In genomic region chr9:131799177-131799823, GRCh38 we compare ENCODE assay signal across 1 cellular context.
A peak's percentile ranks its signal among the peaks of the same experiment; 100 is the strongest.
TF ChIP-seq lines count a peak whose summit lies in the region.

No MANE protein-coding gene starts in this region.

TF ChIP-seq in HepG2, 621 proteins besides CTCF, POLR2A, EP300 and RAD21 (continued from another document and continues in another):
- TF ChIP-seq ZUFSP (CRISPR knock-in tag; IDR thresholded peaks at IDR 0.05; ENCODE audit: borderline replicate concordance), result no peak
- TF ChIP-seq CHCHD3 (CRISPR knock-in tag; IDR thresholded peaks at IDR 0.05), result no peak
- TF ChIP-seq ELF1 (CRISPR knock-in tag; IDR thresholded peaks at IDR 0.05), result peak; percentile 27; the same call in 1 of the 2 replicates
- TF ChIP-seq ZNF770 (CRISPR knock-in tag; IDR thresholded peaks at IDR 0.05), result no peak
- no peak for TF ChIP-seq ZNF768 (CRISPR knock-in tag; IDR thresholded peaks at IDR 0.05)
- no peak for TF ChIP-seq CEBPZ (IDR thresholded peaks at IDR 0.05; ENCODE audit: low read length)
- TF ChIP-seq ZNF607 (CRISPR knock-in tag; IDR thresholded peaks at IDR 0.05; ENCODE audit: borderline replicate concordance), result peak; percentile 45; the same call in 1 of the 2 replicates
- TF ChIP-seq, protein P1, sequence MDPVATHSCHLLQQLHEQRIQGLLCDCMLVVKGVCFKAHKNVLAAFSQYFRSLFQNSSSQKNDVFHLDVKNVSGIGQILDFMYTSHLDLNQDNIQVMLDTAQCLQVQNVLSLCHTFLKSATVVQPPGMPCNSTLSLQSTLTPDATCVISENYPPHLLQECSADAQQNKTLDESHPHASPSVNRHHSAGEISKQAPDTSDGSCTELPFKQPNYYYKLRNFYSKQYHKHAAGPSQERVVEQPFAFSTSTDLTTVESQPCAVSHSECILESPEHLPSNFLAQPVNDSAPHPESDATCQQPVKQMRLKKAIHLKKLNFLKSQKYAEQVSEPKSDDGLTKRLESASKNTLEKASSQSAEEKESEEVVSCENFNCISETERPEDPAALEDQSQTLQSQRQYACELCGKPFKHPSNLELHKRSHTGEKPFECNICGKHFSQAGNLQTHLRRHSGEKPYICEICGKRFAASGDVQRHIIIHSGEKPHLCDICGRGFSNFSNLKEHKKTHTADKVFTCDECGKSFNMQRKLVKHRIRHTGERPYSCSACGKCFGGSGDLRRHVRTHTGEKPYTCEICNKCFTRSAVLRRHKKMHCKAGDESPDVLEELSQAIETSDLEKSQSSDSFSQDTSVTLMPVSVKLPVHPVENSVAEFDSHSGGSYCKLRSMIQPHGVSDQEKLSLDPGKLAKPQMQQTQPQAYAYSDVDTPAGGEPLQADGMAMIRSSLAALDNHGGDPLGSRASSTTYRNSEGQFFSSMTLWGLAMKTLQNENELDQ (CRISPR knock-in tag; IDR thresholded peaks at IDR 0.05; ENCODE audit: borderline replicate concordance), result peak; percentile 96
- no peak for TF ChIP-seq ZNF34 (CRISPR knock-in tag; IDR thresholded peaks at IDR 0.05; ENCODE audit: borderline replicate concordance)
- TF ChIP-seq ZNF746 (CRISPR knock-in tag; IDR thresholded peaks at IDR 0.05), result no peak
- no peak for TF ChIP-seq ZNF337 (CRISPR knock-in tag; IDR thresholded peaks at IDR 0.05; ENCODE audit: borderline replicate concordance, low read depth)
- TF ChIP-seq ZNF547 (CRISPR knock-in tag; IDR thresholded peaks at IDR 0.05), result no peak
- peak; percentile 65 for TF ChIP-seq SAP130 (CRISPR knock-in tag; IDR thresholded peaks at IDR 0.05; ENCODE audit: low read depth)
- peak; percentile 27; the same call in 1 of the 2 replicates for TF ChIP-seq ZNF788 (CRISPR knock-in tag; IDR thresholded peaks at IDR 0.05; ENCODE audit: borderline replicate concordance)
- TF ChIP-seq SMYD3 (CRISPR knock-in tag; IDR thresholded peaks at IDR 0.05), result peak; percentile 77; the same call in 1 of the 2 replicates
- TF ChIP-seq MXD4 (CRISPR knock-in tag; IDR thresholded peaks at IDR 0.05), result no peak; the same call in 1 of the 2 replicates
- TF ChIP-seq, protein P2, sequence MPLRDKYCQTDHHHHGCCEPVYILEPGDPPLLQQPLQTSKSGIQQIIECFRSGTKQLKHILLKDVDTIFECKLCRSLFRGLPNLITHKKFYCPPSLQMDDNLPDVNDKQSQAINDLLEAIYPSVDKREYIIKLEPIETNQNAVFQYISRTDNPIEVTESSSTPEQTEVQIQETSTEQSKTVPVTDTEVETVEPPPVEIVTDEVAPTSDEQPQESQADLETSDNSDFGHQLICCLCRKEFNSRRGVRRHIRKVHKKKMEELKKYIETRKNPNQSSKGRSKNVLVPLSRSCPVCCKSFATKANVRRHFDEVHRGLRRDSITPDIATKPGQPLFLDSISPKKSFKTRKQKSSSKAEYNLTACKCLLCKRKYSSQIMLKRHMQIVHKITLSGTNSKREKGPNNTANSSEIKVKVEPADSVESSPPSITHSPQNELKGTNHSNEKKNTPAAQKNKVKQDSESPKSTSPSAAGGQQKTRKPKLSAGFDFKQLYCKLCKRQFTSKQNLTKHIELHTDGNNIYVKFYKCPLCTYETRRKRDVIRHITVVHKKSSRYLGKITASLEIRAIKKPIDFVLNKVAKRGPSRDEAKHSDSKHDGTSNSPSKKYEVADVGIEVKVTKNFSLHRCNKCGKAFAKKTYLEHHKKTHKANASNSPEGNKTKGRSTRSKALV (CRISPR knock-in tag; IDR thresholded peaks at IDR 0.05), result peak; percentile 37; the same call in 1 of the 2 replicates
- TF ChIP-seq KDM4B (CRISPR knock-in tag; IDR thresholded peaks at IDR 0.05), result no peak
- no peak for TF ChIP-seq YEATS2 (CRISPR knock-in tag; IDR thresholded peaks at IDR 0.05; ENCODE audit: borderline replicate concordance)
- TF ChIP-seq SNRNP70 (IDR thresholded peaks at IDR 0.05; ENCODE audit: low read depth, low read length), result no peak
- TF ChIP-seq ZNF367 (CRISPR knock-in tag; IDR thresholded peaks at IDR 0.05; ENCODE audit: borderline replicate concordance), result peak; percentile 79; the same call in 1 of the 2 replicates
- no peak for TF ChIP-seq SP1 (IDR thresholded peaks at IDR 0.05)
- no peak for TF ChIP-seq SP1 (CRISPR knock-in tag; IDR thresholded peaks at IDR 0.05)
- no peak for TF ChIP-seq RAD51 (IDR thresholded peaks at IDR 0.05; ENCODE audit: borderline replicate concordance)
- TF ChIP-seq ZBTB8A (CRISPR knock-in tag; IDR thresholded peaks at IDR 0.05; ENCODE audit: borderline replicate concordance, low read depth), result no peak
- TF ChIP-seq, protein P3, sequence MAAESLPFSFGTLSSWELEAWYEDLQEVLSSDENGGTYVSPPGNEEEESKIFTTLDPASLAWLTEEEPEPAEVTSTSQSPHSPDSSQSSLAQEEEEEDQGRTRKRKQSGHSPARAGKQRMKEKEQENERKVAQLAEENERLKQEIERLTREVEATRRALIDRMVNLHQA (CRISPR knock-in tag; IDR thresholded peaks at IDR 0.05), result no peak
- no peak for TF ChIP-seq ZC3H13 (CRISPR knock-in tag; IDR thresholded peaks at IDR 0.05)
- TF ChIP-seq ZNF567 (CRISPR knock-in tag; IDR thresholded peaks at IDR 0.05; ENCODE audit: borderline replicate concordance), result no peak
- no peak for TF ChIP-seq NFIB (CRISPR knock-in tag; IDR thresholded peaks at IDR 0.05; ENCODE audit: borderline replicate concordance)
- TF ChIP-seq, protein P4, sequence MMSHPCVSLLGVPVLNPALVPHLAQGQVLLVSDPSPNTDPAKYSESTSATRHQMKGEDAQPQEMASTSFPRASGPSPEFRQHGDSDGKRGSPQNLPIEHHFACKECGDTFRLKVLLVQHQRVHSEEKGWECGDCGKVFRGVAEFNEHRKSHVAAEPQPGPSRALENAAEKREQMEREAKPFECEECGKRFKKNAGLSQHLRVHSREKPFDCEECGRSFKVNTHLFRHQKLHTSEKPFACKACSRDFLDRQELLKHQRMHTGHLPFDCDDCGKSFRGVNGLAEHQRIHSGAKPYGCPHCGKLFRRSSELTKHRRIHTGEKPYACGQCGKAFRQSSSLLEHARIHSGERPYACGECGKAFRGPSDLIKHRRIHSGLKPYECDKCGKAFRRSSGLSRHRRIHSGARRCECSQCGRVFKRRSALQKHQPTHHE (CRISPR knock-in tag; IDR thresholded peaks at IDR 0.05; ENCODE audit: borderline replicate concordance), result no peak
- TF ChIP-seq NFIC (IDR thresholded peaks at IDR 0.05; ENCODE audit: low read length), result no peak
- TF ChIP-seq, protein P5, sequence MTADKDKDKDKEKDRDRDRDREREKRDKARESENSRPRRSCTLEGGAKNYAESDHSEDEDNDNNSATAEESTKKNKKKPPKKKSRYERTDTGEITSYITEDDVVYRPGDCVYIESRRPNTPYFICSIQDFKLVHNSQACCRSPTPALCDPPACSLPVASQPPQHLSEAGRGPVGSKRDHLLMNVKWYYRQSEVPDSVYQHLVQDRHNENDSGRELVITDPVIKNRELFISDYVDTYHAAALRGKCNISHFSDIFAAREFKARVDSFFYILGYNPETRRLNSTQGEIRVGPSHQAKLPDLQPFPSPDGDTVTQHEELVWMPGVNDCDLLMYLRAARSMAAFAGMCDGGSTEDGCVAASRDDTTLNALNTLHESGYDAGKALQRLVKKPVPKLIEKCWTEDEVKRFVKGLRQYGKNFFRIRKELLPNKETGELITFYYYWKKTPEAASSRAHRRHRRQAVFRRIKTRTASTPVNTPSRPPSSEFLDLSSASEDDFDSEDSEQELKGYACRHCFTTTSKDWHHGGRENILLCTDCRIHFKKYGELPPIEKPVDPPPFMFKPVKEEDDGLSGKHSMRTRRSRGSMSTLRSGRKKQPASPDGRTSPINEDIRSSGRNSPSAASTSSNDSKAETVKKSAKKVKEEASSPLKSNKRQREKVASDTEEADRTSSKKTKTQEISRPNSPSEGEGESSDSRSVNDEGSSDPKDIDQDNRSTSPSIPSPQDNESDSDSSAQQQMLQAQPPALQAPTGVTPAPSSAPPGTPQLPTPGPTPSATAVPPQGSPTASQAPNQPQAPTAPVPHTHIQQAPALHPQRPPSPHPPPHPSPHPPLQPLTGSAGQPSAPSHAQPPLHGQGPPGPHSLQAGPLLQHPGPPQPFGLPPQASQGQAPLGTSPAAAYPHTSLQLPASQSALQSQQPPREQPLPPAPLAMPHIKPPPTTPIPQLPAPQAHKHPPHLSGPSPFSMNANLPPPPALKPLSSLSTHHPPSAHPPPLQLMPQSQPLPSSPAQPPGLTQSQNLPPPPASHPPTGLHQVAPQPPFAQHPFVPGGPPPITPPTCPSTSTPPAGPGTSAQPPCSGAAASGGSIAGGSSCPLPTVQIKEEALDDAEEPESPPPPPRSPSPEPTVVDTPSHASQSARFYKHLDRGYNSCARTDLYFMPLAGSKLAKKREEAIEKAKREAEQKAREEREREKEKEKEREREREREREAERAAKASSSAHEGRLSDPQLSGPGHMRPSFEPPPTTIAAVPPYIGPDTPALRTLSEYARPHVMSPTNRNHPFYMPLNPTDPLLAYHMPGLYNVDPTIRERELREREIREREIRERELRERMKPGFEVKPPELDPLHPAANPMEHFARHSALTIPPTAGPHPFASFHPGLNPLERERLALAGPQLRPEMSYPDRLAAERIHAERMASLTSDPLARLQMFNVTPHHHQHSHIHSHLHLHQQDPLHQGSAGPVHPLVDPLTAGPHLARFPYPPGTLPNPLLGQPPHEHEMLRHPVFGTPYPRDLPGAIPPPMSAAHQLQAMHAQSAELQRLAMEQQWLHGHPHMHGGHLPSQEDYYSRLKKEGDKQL (CRISPR knock-in tag; IDR thresholded peaks at IDR 0.05; ENCODE audit: low read depth), result no peak
- no peak for TF ChIP-seq BCL6 (CRISPR knock-in tag; IDR thresholded peaks at IDR 0.05)
- peak; percentile 81; the same call in 1 of the 2 replicates for TF ChIP-seq SRY (CRISPR knock-in tag; IDR thresholded peaks at IDR 0.05)
- TF ChIP-seq, protein P6, sequence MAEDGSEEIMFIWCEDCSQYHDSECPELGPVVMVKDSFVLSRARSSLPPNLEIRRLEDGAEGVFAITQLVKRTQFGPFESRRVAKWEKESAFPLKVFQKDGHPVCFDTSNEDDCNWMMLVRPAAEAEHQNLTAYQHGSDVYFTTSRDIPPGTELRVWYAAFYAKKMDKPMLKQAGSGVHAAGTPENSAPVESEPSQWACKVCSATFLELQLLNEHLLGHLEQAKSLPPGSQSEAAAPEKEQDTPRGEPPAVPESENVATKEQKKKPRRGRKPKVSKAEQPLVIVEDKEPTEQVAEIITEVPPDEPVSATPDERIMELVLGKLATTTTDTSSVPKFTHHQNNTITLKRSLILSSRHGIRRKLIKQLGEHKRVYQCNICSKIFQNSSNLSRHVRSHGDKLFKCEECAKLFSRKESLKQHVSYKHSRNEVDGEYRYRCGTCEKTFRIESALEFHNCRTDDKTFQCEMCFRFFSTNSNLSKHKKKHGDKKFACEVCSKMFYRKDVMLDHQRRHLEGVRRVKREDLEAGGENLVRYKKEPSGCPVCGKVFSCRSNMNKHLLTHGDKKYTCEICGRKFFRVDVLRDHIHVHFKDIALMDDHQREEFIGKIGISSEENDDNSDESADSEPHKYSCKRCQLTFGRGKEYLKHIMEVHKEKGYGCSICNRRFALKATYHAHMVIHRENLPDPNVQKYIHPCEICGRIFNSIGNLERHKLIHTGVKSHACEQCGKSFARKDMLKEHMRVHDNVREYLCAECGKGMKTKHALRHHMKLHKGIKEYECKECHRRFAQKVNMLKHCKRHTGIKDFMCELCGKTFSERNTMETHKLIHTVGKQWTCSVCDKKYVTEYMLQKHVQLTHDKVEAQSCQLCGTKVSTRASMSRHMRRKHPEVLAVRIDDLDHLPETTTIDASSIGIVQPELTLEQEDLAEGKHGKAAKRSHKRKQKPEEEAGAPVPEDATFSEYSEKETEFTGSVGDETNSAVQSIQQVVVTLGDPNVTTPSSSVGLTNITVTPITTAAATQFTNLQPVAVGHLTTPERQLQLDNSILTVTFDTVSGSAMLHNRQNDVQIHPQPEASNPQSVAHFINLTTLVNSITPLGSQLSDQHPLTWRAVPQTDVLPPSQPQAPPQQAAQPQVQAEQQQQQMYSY (CRISPR knock-in tag; IDR thresholded peaks at IDR 0.05), result peak; percentile 60; the same call in 1 of the 2 replicates
